Comparison of ENCODE assay signal across 25 cellular contexts in the genomic region with DNA sequence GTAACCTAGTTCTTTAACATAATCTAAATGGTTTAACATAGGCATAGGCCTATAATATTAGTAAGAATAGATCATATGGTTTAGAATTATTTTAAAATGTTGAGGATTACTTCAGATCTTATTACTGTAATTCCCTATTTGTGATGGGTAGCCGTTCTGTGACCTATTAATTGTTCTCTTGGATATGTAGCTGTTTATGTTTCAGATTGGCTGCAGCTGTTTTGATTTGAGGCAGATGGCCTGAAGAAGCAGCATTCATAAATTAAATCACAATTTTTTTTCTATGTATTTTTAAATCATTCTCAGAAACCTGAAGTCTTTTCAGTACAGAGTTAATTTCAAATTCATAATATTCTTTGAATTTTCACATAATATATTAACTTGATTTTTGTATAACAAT.
"Had no signal": no experiment of that assay in that cellular context is flagged by ENCODE, and none has a peak within 500 bp of the region (broad histone marks: within the 10 kb centered on the region; RNA-seq: fewer than 3 reads in every experiment).

No MANE protein-coding gene starts in this region.

- H3K9ac ChIP-seq: neural progenitor cell had no signal

- DNase-seq: cortex of kidney; dorsolateral prefrontal cortex; effector CD8-positive, alpha-beta T cell; foreskin fibroblast; glutamatergic neuron; immature natural killer cell; left colon; left ventricle myocardium superior; mesenchymal stem cell; midbrain; nucleus accumbens; ovary; right cardiac atrium; stimulated activated CD4-positive, alpha-beta T cell treated with anti-CD3 and anti-CD28 coated beads, Interleukin-4, amount 100 ng/mL, for 1 hour; stimulated activated CD8-positive, alpha-beta memory T cell treated with anti-CD3 and anti-CD28 coated beads, Interleukin-4, amount 100 ng/mL, for 48 hours; stimulated activated naive CD8-positive, alpha-beta T cell treated with anti-CD3 and anti-CD28 coated beads, Interleukin-15, Interleukin-2, amounts not matched to agents 100 U/mL and 50 U/mL, for 24 hours; thyroid gland had no signal

- H3K4me1 ChIP-seq: suprapubic skin, thyroid gland had no signal

- H3K27me3 ChIP-seq: dorsolateral prefrontal cortex, esophagus muscularis mucosa, gastroesophageal sphincter, neural progenitor cell, ovary, suprapubic skin, thyroid gland had no signal

- H3K27ac ChIP-seq: dorsolateral prefrontal cortex, esophagus muscularis mucosa, gastroesophageal sphincter, neural progenitor cell, ovary, suprapubic skin, thyroid gland had no signal

- H3K4me3 ChIP-seq: dorsolateral prefrontal cortex, esophagus muscularis mucosa, gastroesophageal sphincter, lung, neural progenitor cell, ovary, smooth muscle cell, suprapubic skin, thyroid gland had no signal

- ATAC-seq: gastroesophageal sphincter; left colon; left ventricle myocardium superior; natural killer cell treated with Interleukin-12 subunit alpha and Interleukin-12 subunit beta and Interleukin-15 and Interleukin-18, amount 100 ng/mL, for 72 hours; right cardiac atrium; stimulated activated effector memory CD8-positive, alpha-beta T cell treated with anti-CD3 and anti-CD28 coated beads, Interleukin-12 subunit alpha, Interleukin-12 subunit beta, amount 100 ng/mL, for 72 hours; stimulated activated naive CD8-positive, alpha-beta T cell treated with anti-CD3 and anti-CD28 coated beads, Interleukin-15, Interleukin-2, amounts not matched to agents 100 U/mL and 50 U/mL, for 24 hours had no signal

- H3K36me3 ChIP-seq: esophagus muscularis mucosa, gastroesophageal sphincter, neural progenitor cell, ovary, suprapubic skin, thyroid gland had no signal

- H3K9me3 ChIP-seq: esophagus muscularis mucosa, gastroesophageal sphincter, ovary, suprapubic skin, thyroid gland had no signal

- H2AFZ ChIP-seq: neural progenitor cell had no signal

- H3K4me2 ChIP-seq: neural progenitor cell, smooth muscle cell had no signal
